ENCODE assay signal across 8 cellular contexts in the genomic region with DNA sequence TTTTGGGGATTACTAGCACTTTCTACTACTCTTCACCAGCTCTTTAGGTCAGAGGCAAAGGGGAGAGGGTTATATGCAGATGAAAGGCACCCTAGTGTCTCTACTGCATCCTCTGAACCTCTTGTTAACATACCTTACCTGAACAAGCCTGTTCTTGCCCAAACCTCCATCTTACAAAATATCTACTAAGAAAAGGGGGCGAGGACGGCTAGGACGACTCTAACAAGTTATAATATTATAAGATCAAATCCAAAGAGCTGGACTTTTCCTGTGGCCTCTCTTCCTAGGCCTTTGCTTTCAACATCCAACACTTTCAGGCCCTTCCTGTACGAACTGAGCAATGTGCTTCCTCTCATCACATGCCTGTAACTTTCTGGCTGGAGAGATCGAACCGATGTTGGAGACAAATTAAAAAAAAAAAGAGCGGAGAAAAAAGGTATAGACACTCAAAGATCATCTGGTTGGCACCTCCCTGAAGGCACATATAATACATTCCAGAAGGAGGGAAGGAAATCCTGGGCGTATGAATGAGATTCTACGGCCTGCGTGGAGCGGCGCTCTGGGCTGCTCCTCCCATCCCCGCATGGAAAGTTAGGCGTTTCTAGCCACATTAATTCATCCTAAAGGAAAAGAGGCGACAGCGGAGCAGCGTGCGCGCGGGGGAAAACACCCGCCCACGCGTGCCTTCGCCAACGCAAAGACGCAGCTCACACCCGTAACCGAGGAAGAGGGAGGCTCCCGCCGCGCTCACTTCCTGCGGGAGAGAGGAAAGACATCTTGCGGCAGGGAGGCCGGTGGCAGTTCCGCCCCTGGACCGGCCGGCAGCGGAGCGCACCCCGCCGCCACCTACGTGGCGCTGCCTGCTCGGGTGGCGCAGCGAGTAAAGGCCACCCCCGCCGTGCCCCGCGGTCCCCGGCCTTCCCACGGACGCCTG. TPM values are rescaled to one million over a fixed set of nuclear protein-coding genes. Genes with fewer than 3 reads are reported as not detected.
A peak's percentile ranks its signal among the peaks of the same experiment; 100 is the strongest.
DNase-seq lines count a peak whose midpoint lies in the region; ATAC-seq and TF ChIP-seq lines count a peak whose summit lies in the region.

No MANE protein-coding gene starts in this region.

- H3K27ac ChIP-seq in KMS-11 (peak overlapping the region; percentile 72), endodermal cell (ENCODE audit: low read depth, low read length) (peak overlapping the region; percentile 67), lower lobe of right lung (peak overlapping the region; percentile 95)

- no peaks in the 10 kb centered on the region for H4K20me1 ChIP-seq in KMS-11 (ENCODE audit: insufficient read depth)

- H3K4me3 ChIP-seq in KMS-11 (IDR thresholded peaks at IDR 0.05; ENCODE audit: insufficient read depth, low read depth, low read length) = no peak overlapping the region
- H3K4me3 ChIP-seq in endodermal cell (ENCODE audit: low read length) = peak overlapping the region; percentile 86
- peak overlapping the region; percentile 72 for H3K4me3 ChIP-seq in lower lobe of right lung

- H3K9ac ChIP-seq in KMS-11 (peak overlapping the region; percentile 68), endodermal cell (ENCODE audit: extremely low read depth, low read length, poor library complexity, severe bottlenecking) (peak overlapping the region; percentile 45)

- H3K27ac Mint-ChIP-seq in activated CD4-positive, alpha-beta memory T cell treated with anti-CD3 and anti-CD28 coated beads for 36 hours = no peak overlapping the region
- peak overlapping the region; percentile 10 for H3K27ac Mint-ChIP-seq in endodermal cell

- peak; percentile 77 for DNase-seq in COLO668 (lab: John Stamatoyannopoulos, UW; ENCODE audit: unreplicated experiment)
- DNase-seq in activated CD4-positive, alpha-beta memory T cell treated with anti-CD3 and anti-CD28 coated beads for 36 hours = peak; percentile 55
- DNase-seq in endodermal cell = peak; percentile 78
- peak; percentile 75 for DNase-seq in lower lobe of right lung
- peak; percentile 49 for DNase-seq in stimulated activated CD4-positive, alpha-beta T cell treated with anti-CD3 and anti-CD28 coated beads, Interleukin-2, amount 100 ng/mL, for 4 hours (ENCODE audit: low read depth)
- DNase-seq in NCI-H2227 treated with DMSO at 0.1 percent for 48 hours (lab: John Stamatoyannopoulos, UW) = no peak

- peaks cover 8% of the 10 kb centered on the region for H3K4me1 Mint-ChIP-seq in activated CD4-positive, alpha-beta memory T cell treated with anti-CD3 and anti-CD28 coated beads for 36 hours (ENCODE audit: low read depth)
- H3K4me1 Mint-ChIP-seq in endodermal cell = peaks cover 33% of the 10 kb centered on the region

- H3K9me3 Mint-ChIP-seq in activated CD4-positive, alpha-beta memory T cell treated with anti-CD3 and anti-CD28 coated beads for 36 hours = no peaks in the 10 kb centered on the region
- no peaks in the 10 kb centered on the region for H3K9me3 Mint-ChIP-seq in endodermal cell

- H3K4me3 Mint-ChIP-seq in activated CD4-positive, alpha-beta memory T cell treated with anti-CD3 and anti-CD28 coated beads for 36 hours = peak overlapping the region; percentile 77
- H3K4me3 Mint-ChIP-seq in endodermal cell = peak overlapping the region; percentile 86

- H2AFZ ChIP-seq in KMS-11 (ENCODE audit: low read depth) = peak overlapping the region; percentile 80

- no peaks in the 10 kb centered on the region for H3K9me3 ChIP-seq in endodermal cell (ENCODE audit: control insufficient read depth, low read length)
- no peaks in the 10 kb centered on the region for H3K9me3 ChIP-seq in lower lobe of right lung

- CTCF ChIA-PET in activated CD4-positive, alpha-beta memory T cell treated with anti-CD3 and anti-CD28 coated beads for 36 hours (lab: Charles Lee) = no interaction called here

- no peaks in the 10 kb centered on the region for H3K36me3 Mint-ChIP-seq in activated CD4-positive, alpha-beta memory T cell treated with anti-CD3 and anti-CD28 coated beads for 36 hours
- no peaks in the 10 kb centered on the region for H3K36me3 Mint-ChIP-seq in endodermal cell (ENCODE audit: low read depth)

- H3K36me3 ChIP-seq in KMS-11 (ENCODE audit: insufficient read depth) (no peaks in the 10 kb centered on the region), endodermal cell (ENCODE audit: control insufficient read depth, insufficient read depth, low read length) (no peaks in the 10 kb centered on the region), lower lobe of right lung (no peaks in the 10 kb centered on the region)

- TF ChIP-seq CTCF in KMS-11 (conservative IDR thresholded peaks at IDR 0.05; ENCODE audit: low read depth, low read length) = no peak
- TF ChIP-seq CTCF in endodermal cell (conservative IDR thresholded peaks at IDR 0.05) = no peak
- no peak for TF ChIP-seq CTCF in lower lobe of right lung (IDR thresholded peaks at IDR 0.05)

- H3K27me3 ChIP-seq in KMS-11 (ENCODE audit: insufficient read depth, low read depth) (no peaks in the 10 kb centered on the region), endodermal cell (ENCODE audit: control insufficient read depth, insufficient read depth, low read length, poor library complexity, severe bottlenecking) (peaks cover 11% of the 10 kb centered on the region), lower lobe of right lung (ENCODE audit: low read depth) (no peaks in the 10 kb centered on the region)

- intact Hi-C loops in activated CD4-positive, alpha-beta memory T cell treated with anti-CD3 and anti-CD28 coated beads for 36 hours (cut with micrococcal nuclease) = loop anchor here (1.0 to 10.0 kb wide), 2 partner anchors 123 to 148 kb away; no protein-coding TSS in a partner anchor
- intact Hi-C loops in lower lobe of right lung (cut with DNase I) = loop anchor here (10.0 kb wide), 1 partner anchor 143 kb away; no protein-coding TSS in a partner anchor

- peak overlapping the region; percentile 63 for H3K4me2 ChIP-seq in KMS-11

- 3 to 10% methylated on average over 4 to 53 of the region's 53 CpGs for WGBS in endodermal cell (ENCODE audit: insufficient coverage in 1 of 2, insufficient read length in 1 of 2), 2 experiments

- no peaks in the 10 kb centered on the region for H3K79me2 ChIP-seq in KMS-11 (ENCODE audit: insufficient read depth, low read depth)

- POLR2A ChIA-PET in activated CD4-positive, alpha-beta memory T cell treated with anti-CD3 and anti-CD28 coated beads for 36 hours (lab: Charles Lee) = no interaction called here

- ATAC-seq in lower lobe of right lung (peak; percentile 80 to 88), HG03354 (IDR thresholded peaks at IDR 0.05; ENCODE audit: poor library complexity, severe bottlenecking, unreplicated experiment) (no peak)

- peaks cover 35% of the 10 kb centered on the region for H3K27me3 Mint-ChIP-seq in activated CD4-positive, alpha-beta memory T cell treated with anti-CD3 and anti-CD28 coated beads for 36 hours
- H3K27me3 Mint-ChIP-seq in endodermal cell (ENCODE audit: insufficient read depth) = peaks cover 7% of the 10 kb centered on the region

- H3K4me1 ChIP-seq in KMS-11 (ENCODE audit: low read depth, poor library complexity, severe bottlenecking) (peaks cover 27% of the 10 kb centered on the region), endodermal cell (ENCODE audit: control insufficient read depth, insufficient read depth, low read length) (peaks cover 2% of the 10 kb centered on the region), lower lobe of right lung (peaks cover 40% of the 10 kb centered on the region)

RNA-seq across cellular contexts. Expression of gene PRDM5, which starts 0.8 kb away (rescaled TPM):
- under 1 TPM; 0.17 TPM for total RNA-seq in activated CD4-positive, alpha-beta memory T cell treated with anti-CD3 and anti-CD28 coated beads for 36 hours
- total RNA-seq in endodermal cell = 10 to 100 TPM; 18.3 to 19.1 TPM
- 12.0 TPM for polyA plus RNA-seq in endodermal cell (2013, experiment 1 of 2)
- 9.1 TPM for polyA plus RNA-seq in endodermal cell (2013, experiment 2 of 2)
- 14.8 TPM for total RNA-seq in lower lobe of right lung

Comparison
In these comparisons a context has a peak if more than half of its experiments do, and no peak if none do; other contexts are left out.
1. RNA of gene PRDM5, which starts 0.8 kb away (total RNA-seq): 18.3 to 19.1 TPM in endodermal cell and 14.8 TPM in lower lobe of right lung (single experiment); 0.17 TPM in activated CD4-positive, alpha-beta memory T cell treated with anti-CD3 and anti-CD28 coated beads for 36 hours; every median in the first group is over 10 times any median in the second.
2. Peak in every context shown above with its lines, with median percentiles within 50 percentile points of each other: H3K27ac ChIP-seq.